In genomic region chr14:86196476-86196875, GRCh38 we compare ENCODE assay signal across 20 cellular contexts.
DNase-seq lines count a peak whose midpoint lies in the region; ATAC-seq and TF ChIP-seq lines count a peak whose summit lies in the region.
"Had no signal": no experiment of that assay in that cellular context is flagged by ENCODE, and none has a peak within 500 bp of the region (broad histone marks: within the 10 kb centered on the region; RNA-seq: fewer than 3 reads in every experiment).

No MANE protein-coding gene starts in this region.

- H3K4ac ChIP-seq in IMR-90 (ENCODE audit: low read depth, low read length): no peak overlapping the region

- H2AK9ac ChIP-seq in IMR-90 (replicated peaks; ENCODE audit: low read depth, low read length, poor library complexity): no peak overlapping the region

- no peaks in the 10 kb centered on the region for H3K79me2 ChIP-seq in parathyroid adenoma

- H3K23ac ChIP-seq in IMR-90 (ENCODE audit: low read depth, low read length): no peak overlapping the region

- H2BK15ac ChIP-seq in IMR-90 (ENCODE audit: low read depth, low read length): no peak overlapping the region

- DNase-seq in BE2C (peak; percentile 19), IMR-90 (peak; percentile 4), RPMI8226 (peak; percentile 73), heart left ventricle (no peak), T-helper 17 cell (no peak)
- DNase-seq: ACHN; C1 segment of cervical spinal cord; CD8-positive, alpha-beta T cell; Karpas-422; NCI-H1048; NCI-H1436 treated with DMSO at 0.1 percent for 48 hours; NCI-H2029 treated with DMSO at 0.1 percent for 48 hours; NCI-H2171 treated with DMSO at 0.1 percent for 48 hours; NCI-H446 treated with DMSO at 0.1 percent for 48 hours; NCI-H526 treated with DMSO at 0.1 percent for 48 hours had no signal

- H3K27me3 ChIP-seq in BE2C: no peaks in the 10 kb centered on the region
- no peaks in the 10 kb centered on the region for H3K27me3 ChIP-seq in IMR-90 (ENCODE audit: control insufficient read depth, insufficient read depth, low read length)
- no peaks in the 10 kb centered on the region for H3K27me3 ChIP-seq in parathyroid adenoma (ENCODE audit: control insufficient read depth, insufficient read depth, low read length)
- no peaks in the 10 kb centered on the region for H3K27me3 ChIP-seq in heart left ventricle
- H3K27me3 ChIP-seq: SJSA1 had no signal

- H4K8ac ChIP-seq in IMR-90 (ENCODE audit: low read depth in 2 of 2, low read length in 2 of 2): 0 out of 4 replicates have a peak overlapping the region, but pooled peaks of 1 of the 2 experiments have one; percentile 9

- no peak overlapping the region for H2BK20ac ChIP-seq in IMR-90 (ENCODE audit: low read depth, low read length)

- TF ChIP-seq RAD21 in IMR-90 (IDR thresholded peaks at IDR 0.05; ENCODE audit: low read length): no peak

- H3K56ac ChIP-seq in IMR-90 (ENCODE audit: extremely low read depth, insufficient read depth, low read length): no peak overlapping the region

- H3K4me2 ChIP-seq in IMR-90 (ENCODE audit: low read depth, low read length) (no peak overlapping the region), parathyroid adenoma (ENCODE audit: low read length) (peak overlapping the region; percentile 47)

- no peak overlapping the region for H2BK120ac ChIP-seq in IMR-90 (ENCODE audit: low read depth, low read length)

- no peak overlapping the region for H3K4me3 Mint-ChIP-seq in T-helper 17 cell
- H3K4me3 Mint-ChIP-seq: CD8-positive, alpha-beta T cell had no signal

- POLR2A ChIA-PET in IMR-90 (lab: Charles Lee; ENCODE audit: unreplicated experiment): no interaction called here

- H3K27ac ChIP-seq in IMR-90 (ENCODE audit: insufficient read depth, low read length) (no peak overlapping the region), parathyroid adenoma (no peak overlapping the region), heart left ventricle (no peak overlapping the region)
- H3K27ac ChIP-seq: SJSA1 had no signal

- no peak overlapping the region for H3K4me3 ChIP-seq in BE2C (ENCODE audit: low read depth, low read length)
- H3K4me3 ChIP-seq in IMR-90 (ENCODE audit: insufficient read depth, low read depth, low read length): no peak overlapping the region
- peak overlapping the region; percentile 12 for H3K4me3 ChIP-seq in parathyroid adenoma (ENCODE audit: low read depth, low read length)
- H3K4me3 ChIP-seq in heart left ventricle: no peak overlapping the region
- H3K4me3 ChIP-seq: SJSA1 had no signal

- no peaks in the 10 kb centered on the region for H3K9me1 ChIP-seq in IMR-90 (ENCODE audit: insufficient read depth, low read length)

- TF ChIP-seq CTCF in BE2C (IDR thresholded peaks at IDR 0.05; ENCODE audit: low read depth, low read length) (no peak), IMR-90 (conservative IDR thresholded peaks at IDR 0.05; ENCODE audit: low read depth, low read length) (no peak), parathyroid adenoma (IDR thresholded peaks at IDR 0.05) (no peak), heart left ventricle (IDR thresholded peaks at IDR 0.05) (no peak)

- H2AFZ ChIP-seq in IMR-90 (replicated peaks; ENCODE audit: low read length, poor library complexity) (peak overlapping the region; percentile 5), parathyroid adenoma (peak overlapping the region; percentile 0)

- BruUV-seq in IMR-90 (replicated peaks; lab: Mats Ljungman, UMichigan): no TSS peak

- H3K4me1 ChIP-seq in BE2C (peaks cover 2% of the 10 kb centered on the region; the same call in 1 of the 2 replicates), IMR-90 (ENCODE audit: control insufficient read depth, insufficient read depth, low read length) (no peaks in the 10 kb centered on the region), parathyroid adenoma (peaks cover 2% of the 10 kb centered on the region), heart left ventricle (no peaks in the 10 kb centered on the region)
- H3K4me1 ChIP-seq: SJSA1 had no signal

- H3K14ac ChIP-seq in IMR-90 (replicated peaks; ENCODE audit: low read depth, low read length): no peak overlapping the region

- 17% methylated on average over 1 of the region's 4 CpGs; no CpG with 5 or more reads in 1 of the 2 experiments for WGBS in IMR-90 (ENCODE audit: extremely low coverage in 2 of 2, insufficient read length in 1 of 2), 2 experiments
- WGBS in heart left ventricle, 4 donors: 19 to 29% (median 22%) methylated on average over 4 of the region's 4 CpGs

- TF ChIP-seq POLR2A in IMR-90 (IDR thresholded peaks at IDR 0.05; ENCODE audit: low read depth, low read length) (no peak), heart left ventricle (IDR thresholded peaks at IDR 0.05) (no peak)

- H3K4me1 Mint-ChIP-seq in T-helper 17 cell: no peaks in the 10 kb centered on the region

- intact Hi-C loops in IMR-90 (cut with micrococcal nuclease) (no loop called here), heart left ventricle (cut with DNase I) (no loop called here)

- H3K9me3 ChIP-seq in BE2C: no peaks in the 10 kb centered on the region
- no peaks in the 10 kb centered on the region for H3K9me3 ChIP-seq in IMR-90 (ENCODE audit: control insufficient read depth, insufficient read depth, low read length)
- H3K9me3 ChIP-seq in parathyroid adenoma (ENCODE audit: control insufficient read depth, low read length): no peaks in the 10 kb centered on the region
- H3K9me3 ChIP-seq in heart left ventricle: peaks cover 0 to 7% (median 0%) of the 10 kb centered on the region in 12 donors
- no peaks in the 10 kb centered on the region for H3K9me3 ChIP-seq in T-helper 17 cell (ENCODE audit: control insufficient read depth, low read length, poor library complexity, severe bottlenecking)
- H3K9me3 ChIP-seq: SJSA1 had no signal

- in situ Hi-C loops in IMR-90 (cut with MboI; ENCODE audit: low sequenced_read_pairs): no loop called here

- H3K79me1 ChIP-seq in IMR-90 (ENCODE audit: low read depth in 1 of 2, low read length in 2 of 2): no peaks in the 10 kb centered on the region

- no peak overlapping the region for H4K91ac ChIP-seq in IMR-90 (ENCODE audit: insufficient read depth, low read depth, low read length)

- H3K36me3 ChIP-seq in BE2C (no peaks in the 10 kb centered on the region), IMR-90 (ENCODE audit: control insufficient read depth, insufficient read depth, low read length) (no peaks in the 10 kb centered on the region), parathyroid adenoma (ENCODE audit: control insufficient read depth, insufficient read depth, low read length) (no peaks in the 10 kb centered on the region), heart left ventricle (no peaks in the 10 kb centered on the region)
- H3K36me3 ChIP-seq: SJSA1 had no signal

- H2AK5ac ChIP-seq in IMR-90 (ENCODE audit: low read depth, low read length): no peak overlapping the region

- H3K18ac ChIP-seq in IMR-90 (ENCODE audit: low read depth, low read length): no peak overlapping the region

- no peak overlapping the region for H4K5ac ChIP-seq in IMR-90 (ENCODE audit: low read depth, low read length)

- ATAC-seq in IMR-90 (ENCODE audit: low read depth): no peak
- no peak for ATAC-seq in heart left ventricle
- no peak for ATAC-seq in HG03025 (IDR thresholded peaks at IDR 0.05; ENCODE audit: low FRiP score, unreplicated experiment)
- no peak for ATAC-seq in T-helper 17 cell
- ATAC-seq: CD8-positive, alpha-beta T cell; HCT116; Panc1 had no signal

- H2BK5ac ChIP-seq in IMR-90 (ENCODE audit: low read depth, low read length, poor library complexity, severe bottlenecking): no peak overlapping the region

- dilution Hi-C loops in IMR-90 (cut with HindIII; ENCODE audit: low sequenced_read_pairs, unreplicated experiment): no loop called here

- H3K9ac ChIP-seq in IMR-90 (ENCODE audit: low read depth, low read length) (no peak overlapping the region), parathyroid adenoma (no peak overlapping the region)

- no peaks in the 10 kb centered on the region for H3K36me3 Mint-ChIP-seq in T-helper 17 cell (ENCODE audit: low read depth)
- H3K36me3 Mint-ChIP-seq: CD8-positive, alpha-beta T cell had no signal

- H3K27me3 Mint-ChIP-seq in T-helper 17 cell: no peaks in the 10 kb centered on the region

- H4K20me1 ChIP-seq in IMR-90 (ENCODE audit: insufficient read depth, low read length): no peaks in the 10 kb centered on the region

- no peak overlapping the region for H3K27ac Mint-ChIP-seq in T-helper 17 cell
- H3K27ac Mint-ChIP-seq: CD8-positive, alpha-beta T cell had no signal

- CTCF ChIA-PET in IMR-90 (lab: Yijun Ruan, JAX): no interaction called here

TF ChIP-seq in IMR-90, 13 proteins besides CTCF, POLR2A, EP300 and RAD21 (continues in another document):
- TF ChIP-seq MAZ (IDR thresholded peaks at IDR 0.05; ENCODE audit: borderline replicate concordance, low read depth, low read length) (no peak), RFX5 (IDR thresholded peaks at IDR 0.05; ENCODE audit: low read depth, low read length) (no peak), USF2 (IDR thresholded peaks at IDR 0.05; ENCODE audit: low read depth, low read length) (no peak), SMC3 (IDR thresholded peaks at IDR 0.05; ENCODE audit: low read depth, low read length) (no peak), CHD1 (IDR thresholded peaks at IDR 0.05; ENCODE audit: low read depth, low read length) (no peak), CEBPB (IDR thresholded peaks at IDR 0.05; ENCODE audit: low read depth, low read length) (no peak), RCOR1 (IDR thresholded peaks at IDR 0.05; ENCODE audit: insufficient replicate concordance, low read length) (no peak), MAFK (IDR thresholded peaks at IDR 0.05; ENCODE audit: low read depth, low read length) (no peak), ELK1 (IDR thresholded peaks at IDR 0.05; ENCODE audit: borderline replicate concordance, low read depth, low read length) (no peak), NFE2L2 (IDR thresholded peaks at IDR 0.05; ENCODE audit: low read depth, low read length) (no peak), BHLHE40 (IDR thresholded peaks at IDR 0.05; ENCODE audit: low read depth, low read length) (no peak), MXI1 (IDR thresholded peaks at IDR 0.05; ENCODE audit: borderline replicate concordance, low read depth, low read length) (no peak)

Comparison
In these comparisons a context has a peak if more than half of its experiments do, and no peak if none do; other contexts are left out.
1. DNase-seq: peak in BE2C (single experiment), IMR-90 (single experiment) and RPMI8226 (single experiment); none in heart left ventricle (0 of 5) and T-helper 17 cell (0 of 3).